Comparison of ENCODE assay signal across 11 cellular contexts in the genomic region with DNA sequence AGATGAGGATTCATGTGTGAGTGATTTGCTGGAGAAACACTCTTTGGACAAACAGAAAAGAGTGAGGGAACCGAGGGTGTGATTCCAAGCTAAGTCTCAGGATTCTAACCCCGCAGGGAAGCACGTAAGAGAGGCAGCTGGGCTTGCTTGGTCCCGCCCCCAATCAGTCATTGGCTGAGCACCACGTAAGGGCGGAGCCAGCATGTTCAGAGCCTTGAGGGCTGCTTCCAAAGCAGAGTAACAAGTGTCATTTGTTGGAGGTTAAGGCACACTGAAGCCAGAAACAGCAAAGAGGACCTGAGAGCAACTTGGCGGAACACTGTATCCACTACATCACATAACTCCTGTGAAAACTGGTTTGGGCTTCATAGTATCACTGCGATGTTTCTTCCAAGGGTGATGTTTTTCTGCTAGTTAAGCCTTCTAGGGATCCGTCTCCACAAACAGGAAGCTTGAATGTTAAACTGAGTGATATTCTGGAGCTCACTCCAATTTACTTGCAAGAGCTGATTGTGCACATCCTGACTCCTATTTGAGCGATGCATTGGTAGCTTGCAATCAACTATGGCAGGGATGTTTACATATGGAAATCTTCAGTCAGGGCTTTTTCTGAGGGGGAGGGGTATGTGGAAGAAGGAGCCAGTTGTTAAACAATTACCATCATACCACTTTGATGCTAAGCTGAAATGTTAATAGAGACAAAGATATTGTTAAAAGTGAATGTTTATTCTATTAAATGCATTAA. TPM values are rescaled to one million over a fixed set of nuclear protein-coding genes. Genes with fewer than 3 reads are reported as not detected.
DNase-seq lines count a peak whose midpoint lies in the region; ATAC-seq and TF ChIP-seq lines count a peak whose summit lies in the region.
"Had no signal": no experiment of that assay in that cellular context is flagged by ENCODE, and none has a peak within 500 bp of the region (broad histone marks: within the 10 kb centered on the region; RNA-seq: fewer than 3 reads in every experiment).

No MANE protein-coding gene starts in this region.

- H2AFZ ChIP-seq in GM23338: peak overlapping the region; percentile 38; the same call in 1 of the 2 replicates

- H3K4me2 ChIP-seq in GM23338: peak overlapping the region; percentile 68

- H3K36me3 ChIP-seq in GM23338 (ENCODE audit: insufficient read depth): no peaks in the 10 kb centered on the region
- H3K36me3 ChIP-seq: vagina had no signal

- intact Hi-C loops in posterior cingulate gyrus (cut with DNase I): no loop called here

- no peaks in the 10 kb centered on the region for H3K27me3 ChIP-seq in GM23338 (ENCODE audit: insufficient read depth)
- H3K27me3 ChIP-seq: vagina had no signal

- no peaks in the 10 kb centered on the region for H3F3A ChIP-seq in GM23338 (replicated peaks; ENCODE audit: low read depth)

- H4K20me1 ChIP-seq in GM23338 (replicated peaks; ENCODE audit: insufficient read depth): no peaks in the 10 kb centered on the region

- peaks cover 27% of the 10 kb centered on the region for H3K4me1 ChIP-seq in GM23338 (ENCODE audit: insufficient read depth)
- H3K4me1 ChIP-seq: vagina had no signal

- H3K4me3 ChIP-seq in GM23338: peak overlapping the region; percentile 43
- H3K4me3 ChIP-seq: lung, vagina had no signal

- no peaks in the 10 kb centered on the region for H3K36me3 Mint-ChIP-seq in GM23338 (ENCODE audit: low read depth)
- H3K36me3 Mint-ChIP-seq in activated T-cell treated with anti-CD3 and anti-CD28 coated beads, Interleukin-2, amount 50 U/mL, for 24 hours (ENCODE audit: low read depth): no peaks in the 10 kb centered on the region

- H3K9me2 ChIP-seq in GM23338 (ENCODE audit: insufficient read depth): no peaks in the 10 kb centered on the region

- H3K27ac ChIP-seq in GM23338 (ENCODE audit: low read depth): peak overlapping the region; percentile 24; the same call in 1 of the 2 replicates
- H3K27ac ChIP-seq: vagina had no signal

- no peaks in the 10 kb centered on the region for H3K9me3 Mint-ChIP-seq in GM23338
- H3K9me3 Mint-ChIP-seq in activated T-cell treated with anti-CD3 and anti-CD28 coated beads, Interleukin-2, amount 50 U/mL, for 24 hours: no peaks in the 10 kb centered on the region

- DNase-seq in GM23338 (ENCODE audit: low spot score) (peak; percentile 93), NCI-H460 (ENCODE audit: extremely low read depth, low read depth) (peak; percentile 36), foreskin melanocyte (peak; percentile 20), posterior cingulate gyrus (peak; percentile 63 to 98 (median 80)), OCI-M1 (lab: John Stamatoyannopoulos, UW) (no peak)
- DNase-seq in activated T-cell treated with anti-CD3 and anti-CD28 coated beads, Interleukin-2, amount 50 U/mL, for 24 hours: no peak
- DNase-seq: RPMI8226 had no signal

- H3K27ac Mint-ChIP-seq in GM23338: peak overlapping the region; percentile 28; the same call in 1 of the 2 replicates
- no peak overlapping the region for H3K27ac Mint-ChIP-seq in activated T-cell treated with anti-CD3 and anti-CD28 coated beads, Interleukin-2, amount 50 U/mL, for 24 hours

- H3K4me3 Mint-ChIP-seq in GM23338: peak overlapping the region; percentile 66
- no peak overlapping the region for H3K4me3 Mint-ChIP-seq in activated T-cell treated with anti-CD3 and anti-CD28 coated beads, Interleukin-2, amount 50 U/mL, for 24 hours

- ATAC-seq in GM23338: peak; percentile 100
- ATAC-seq in HG03159 (IDR thresholded peaks at IDR 0.05; ENCODE audit: unreplicated experiment): no peak
- no peak for ATAC-seq in GM19467 (IDR thresholded peaks at IDR 0.05; ENCODE audit: unreplicated experiment)

- no peaks in the 10 kb centered on the region for H3K79me2 ChIP-seq in GM23338 (replicated peaks; ENCODE audit: insufficient read depth)

- no peak for TF ChIP-seq CTCF in GM23338 (conservative IDR thresholded peaks at IDR 0.05; ENCODE audit: low read depth in 2 of 2)

- peaks cover 32% of the 10 kb centered on the region for H3K4me1 Mint-ChIP-seq in GM23338
- peaks cover 6% of the 10 kb centered on the region for H3K4me1 Mint-ChIP-seq in activated T-cell treated with anti-CD3 and anti-CD28 coated beads, Interleukin-2, amount 50 U/mL, for 24 hours (ENCODE audit: low read depth)

- no peaks in the 10 kb centered on the region for H3K27me3 Mint-ChIP-seq in GM23338 (ENCODE audit: insufficient read depth, low read depth, poor library complexity)
- peaks cover 28% of the 10 kb centered on the region for H3K27me3 Mint-ChIP-seq in activated T-cell treated with anti-CD3 and anti-CD28 coated beads, Interleukin-2, amount 50 U/mL, for 24 hours

TF ChIP-seq in GM23338, 12 proteins besides CTCF, POLR2A, EP300 and RAD21:
- TF ChIP-seq POLR2AphosphoS5 (IDR thresholded peaks at IDR 0.05; ENCODE audit: low read depth): peak; percentile 52
- TF ChIP-seq EZH2phosphoT487 (IDR thresholded peaks at IDR 0.05; ENCODE audit: unreplicated experiment): no peak
- no peak for TF ChIP-seq ZNF114 (CRISPR knock-in tag; IDR thresholded peaks at IDR 0.05)

RNA-seq across cellular contexts. Expression of a gene that starts 43.3 kb away (rescaled TPM):
- 3.0 and 5.2 TPM in 2 replicates for total RNA-seq in GM23338 (2014; rRNA removed; shearing (Covaris generic))
- 0.45 and 0.77 TPM in 2 replicates for polyA plus RNA-seq in GM23338 (2016; fragmentation: Nextera tagmentation; extraction: Ambion mirVana)
- total RNA-seq in NCI-H460 (2014; rRNA removed; shearing (Covaris generic)): 1.1 and 2.4 TPM in 2 replicates
- 0.33 and 0.81 TPM in 2 replicates for polyA plus RNA-seq in NCI-H460 (2014; cell fraction: nucleus; rRNA removed)
- polyA plus RNA-seq: lung had no signal

Comparison
In these comparisons a context has a peak if more than half of its experiments do, and no peak if none do; other contexts are left out.
1. DNase-seq: peak in GM23338 (single experiment), NCI-H460 (single experiment), foreskin melanocyte (single experiment) and posterior cingulate gyrus (10 of 10); none in activated T-cell treated with anti-CD3 and anti-CD28 coated beads, Interleukin-2, amount 50 U/mL, for 24 hours (single experiment) and OCI-M1 (single experiment).